Comparison of ENCODE assay signal across 23 cellular contexts in genomic region chr20:43983904-43984361, GRCh38.
DNase-seq lines count a peak whose midpoint lies in the region; ATAC-seq, FAIRE-seq and TF ChIP-seq lines count a peak whose summit lies in the region.
"Had no signal": no experiment of that assay in that cellular context is flagged by ENCODE, and none has a peak within 500 bp of the region (broad histone marks: within the 10 kb centered on the region; RNA-seq: fewer than 3 reads in every experiment).

No MANE protein-coding gene starts in this region.

- H3K9me3 ChIP-seq in colonic mucosa (no peaks in the 10 kb centered on the region), small intestine (ENCODE audit: control insufficient read depth, low read depth) (no peaks in the 10 kb centered on the region)
- H3K9me3 ChIP-seq: esophagus squamous epithelium, gastrocnemius medialis, right lobe of liver, tibial nerve had no signal

- ATAC-seq in HG02938 (IDR thresholded peaks at IDR 0.05; ENCODE audit: unreplicated experiment) (no peak), HG03025 (IDR thresholded peaks at IDR 0.05; ENCODE audit: low FRiP score, unreplicated experiment) (no peak)
- ATAC-seq: gastrocnemius medialis had no signal

- no peak for FAIRE-seq in small intestine (lab: Jason Lieb, UNC)
- FAIRE-seq: H54, HepG2 had no signal

- intact Hi-C loops in colonic mucosa (cut with DNase I), result loop anchor here (5.0 kb wide), 1 partner anchor 98 kb away; no protein-coding TSS in a partner anchor

- H3K4me1 ChIP-seq in colonic mucosa, result peaks cover 4% of the 10 kb centered on the region
- peaks cover 7 to 8% of the 10 kb centered on the region in 2 donors for H3K4me1 ChIP-seq in small intestine (ENCODE audit: control insufficient read depth in 2 of 2, insufficient read depth in 1 of 2, low read depth in 1 of 2, low read length in 1 of 2)
- H3K4me1 ChIP-seq: gastrocnemius medialis, right lobe of liver, tibial nerve had no signal

- 16 to 62% (median 27%) methylated on average over 6 of the region's 6 CpGs for WGBS in small intestine, 3 donors

- H3K36me3 ChIP-seq in colonic mucosa (no peaks in the 10 kb centered on the region), small intestine (ENCODE audit: control insufficient read depth in 2 of 2, insufficient read depth in 2 of 2, low read length in 2 of 2) (no peaks in the 10 kb centered on the region)
- H3K36me3 ChIP-seq: brain microvascular endothelial cell, esophagus squamous epithelium, gastrocnemius medialis, right lobe of liver, tibial nerve had no signal

- DNase-seq in NK-92 treated with Interleukin-12 subunit alpha and Interleukin-12 subunit beta, amount 100 ng/mL, for 24 hours (lab: John Stamatoyannopoulos, UW), result peak; percentile 30
- no peak for DNase-seq in NK-92 (lab: John Stamatoyannopoulos, UW; ENCODE audit: unreplicated experiment)
- peak; percentile 42 for DNase-seq in NCI-H2227 (lab: John Stamatoyannopoulos, UW; ENCODE audit: unreplicated experiment)
- DNase-seq in colonic mucosa, result no peak
- DNase-seq in small intestine, result peak; percentile 25
- DNase-seq in NCI-H2081 (lab: John Stamatoyannopoulos, UW), result no peak
- DNase-seq: activated gamma-delta T cell treated with Interleukin-2 at 50 U/mL for 16 hours; brain microvascular endothelial cell; CD4-positive, alpha-beta memory T cell; DMS 273 treated with DMSO at 0.1 percent for 48 hours; esophagus squamous epithelium; gastrocnemius medialis; NCI-H1048; NCI-H2029; NCI-H510A; right lobe of liver had no signal

- no peak for TF ChIP-seq CTCF in colonic mucosa (IDR thresholded peaks at IDR 0.05)

- H3K27ac ChIP-seq in colonic mucosa (peak overlapping the region; percentile 87), small intestine (ENCODE audit: low read depth in 1 of 2, low read length in 1 of 2) (no peak overlapping the region)
- H3K27ac ChIP-seq: brain microvascular endothelial cell, esophagus squamous epithelium, gastrocnemius medialis, HL-60, right lobe of liver, tibial nerve had no signal

- H3K27me3 ChIP-seq in colonic mucosa (no peaks in the 10 kb centered on the region), small intestine (ENCODE audit: control insufficient read depth in 2 of 2, insufficient read depth in 2 of 2, low read length in 2 of 2) (no peaks in the 10 kb centered on the region)
- H3K27me3 ChIP-seq: brain microvascular endothelial cell, esophagus squamous epithelium, gastrocnemius medialis, right lobe of liver, tibial nerve had no signal

- no peak overlapping the region for H3K9ac ChIP-seq in colonic mucosa (ENCODE audit: low read depth in 2 of 2, low read length in 2 of 2)

- H3K4me3 ChIP-seq in colonic mucosa (no peak overlapping the region), small intestine (ENCODE audit: low read depth in 1 of 2, low read length in 2 of 2) (no peak overlapping the region)
- H3K4me3 ChIP-seq: esophagus squamous epithelium, gastrocnemius medialis, lung, right lobe of liver, tibial nerve had no signal

Comparison
In these comparisons a context has a peak if more than half of its experiments do, and no peak if none do; other contexts are left out.
1. DNase-seq: peak in NK-92 treated with Interleukin-12 subunit alpha and Interleukin-12 subunit beta, amount 100 ng/mL, for 24 hours (single experiment), NCI-H2227 (single experiment) and small intestine (single experiment); none in NK-92 (single experiment), colonic mucosa (single experiment) and NCI-H2081 (0 of 2).